In the genomic region with DNA sequence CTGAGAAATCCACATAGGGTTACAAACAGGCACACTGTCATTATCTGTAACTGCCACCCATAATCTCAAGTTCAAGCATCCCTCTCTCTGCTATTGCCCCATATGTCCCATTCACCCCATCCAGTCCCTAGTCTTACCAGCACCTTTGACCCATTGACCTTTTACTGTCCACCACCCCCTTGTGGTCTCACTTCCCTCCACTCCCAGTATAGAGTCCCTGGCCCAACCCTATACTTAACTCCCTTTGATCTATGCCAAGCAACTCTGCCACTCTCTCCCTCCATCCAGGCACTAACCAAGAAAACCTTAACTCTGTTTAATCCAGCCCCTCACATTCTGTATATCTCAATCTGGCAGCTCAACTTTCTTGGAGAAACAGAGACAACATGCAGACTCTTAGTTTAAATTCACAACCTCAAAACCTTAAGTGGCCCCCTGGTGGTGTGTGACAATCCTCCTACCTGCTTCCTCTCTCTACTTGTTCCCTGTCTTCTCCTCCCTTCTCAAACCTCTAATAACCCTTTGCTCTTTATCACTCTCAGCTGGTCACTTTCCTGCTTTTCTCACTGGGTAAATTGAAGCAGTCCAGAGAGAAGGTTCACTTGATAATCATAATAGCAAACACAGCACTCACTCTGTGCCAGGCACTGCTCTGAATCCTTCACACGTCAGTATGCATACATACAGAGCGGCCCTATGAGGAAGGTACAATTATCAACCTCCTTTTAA, we compare ENCODE assay signal across 10 cellular contexts.
DNase-seq lines count a peak whose midpoint lies in the region; ATAC-seq and TF ChIP-seq lines count a peak whose summit lies in the region.
"Had no signal": no experiment of that assay in that cellular context is flagged by ENCODE, and none has a peak within 500 bp of the region (broad histone marks: within the 10 kb centered on the region; RNA-seq: fewer than 3 reads in every experiment).

No MANE protein-coding gene starts in this region.

- H3K4me1 ChIP-seq in mammary epithelial cell (ENCODE audit: insufficient read depth, low read length): peaks cover 9% of the 10 kb centered on the region

- H3K4me1 Mint-ChIP-seq in activated naive CD8-positive, alpha-beta T cell treated with anti-CD3 and anti-CD28 coated beads, Interleukin-2, amount 50 U/mL, for 24 hours: no peaks in the 10 kb centered on the region
- no peaks in the 10 kb centered on the region for H3K4me1 Mint-ChIP-seq in activated naive CD8-positive, alpha-beta T cell treated with anti-CD3 and anti-CD28 coated beads for 36 hours
- no peaks in the 10 kb centered on the region for H3K4me1 Mint-ChIP-seq in stimulated activated naive CD8-positive, alpha-beta T cell treated with anti-CD3 and anti-CD28 coated beads, Interleukin-15, amount 100 ng/mL, for 72 hours

- 100% methylated on average over 2 of the region's 2 CpGs for WGBS in mammary epithelial cell (ENCODE audit: low coverage, missing lambda C conversion rate)

- BruUV-seq in mammary epithelial cell (replicated peaks; lab: Mats Ljungman, UMichigan): no TSS peak

- H3K9me3 Mint-ChIP-seq in activated naive CD8-positive, alpha-beta T cell treated with anti-CD3 and anti-CD28 coated beads, Interleukin-2, amount 50 U/mL, for 24 hours: no peaks in the 10 kb centered on the region
- no peaks in the 10 kb centered on the region for H3K9me3 Mint-ChIP-seq in activated naive CD8-positive, alpha-beta T cell treated with anti-CD3 and anti-CD28 coated beads for 36 hours
- no peaks in the 10 kb centered on the region for H3K9me3 Mint-ChIP-seq in stimulated activated naive CD8-positive, alpha-beta T cell treated with anti-CD3 and anti-CD28 coated beads, Interleukin-15, amount 100 ng/mL, for 72 hours

- H3K27me3 Mint-ChIP-seq in activated naive CD8-positive, alpha-beta T cell treated with anti-CD3 and anti-CD28 coated beads, Interleukin-2, amount 50 U/mL, for 24 hours: no peaks in the 10 kb centered on the region
- H3K27me3 Mint-ChIP-seq in activated naive CD8-positive, alpha-beta T cell treated with anti-CD3 and anti-CD28 coated beads for 36 hours: no peaks in the 10 kb centered on the region
- H3K27me3 Mint-ChIP-seq in stimulated activated naive CD8-positive, alpha-beta T cell treated with anti-CD3 and anti-CD28 coated beads, Interleukin-15, amount 100 ng/mL, for 72 hours: no peaks in the 10 kb centered on the region

- no peaks in the 10 kb centered on the region for H3K27me3 ChIP-seq in mammary epithelial cell (ENCODE audit: insufficient read depth, low read length)
- H3K27me3 ChIP-seq: neutrophil had no signal

- no peak overlapping the region for H3K4me3 Mint-ChIP-seq in activated naive CD8-positive, alpha-beta T cell treated with anti-CD3 and anti-CD28 coated beads, Interleukin-2, amount 50 U/mL, for 24 hours
- no peak overlapping the region for H3K4me3 Mint-ChIP-seq in activated naive CD8-positive, alpha-beta T cell treated with anti-CD3 and anti-CD28 coated beads for 36 hours
- no peak overlapping the region for H3K4me3 Mint-ChIP-seq in stimulated activated naive CD8-positive, alpha-beta T cell treated with anti-CD3 and anti-CD28 coated beads, Interleukin-15, amount 100 ng/mL, for 72 hours

- peaks cover 5% of the 10 kb centered on the region for H3K79me2 ChIP-seq in mammary epithelial cell (ENCODE audit: insufficient read depth, low read length)

- intact Hi-C loops in mammary epithelial cell (cut with micrococcal nuclease): no loop called here

- H3K27ac Mint-ChIP-seq in activated naive CD8-positive, alpha-beta T cell treated with anti-CD3 and anti-CD28 coated beads, Interleukin-2, amount 50 U/mL, for 24 hours: no peak overlapping the region
- H3K27ac Mint-ChIP-seq in activated naive CD8-positive, alpha-beta T cell treated with anti-CD3 and anti-CD28 coated beads for 36 hours: no peak overlapping the region
- H3K27ac Mint-ChIP-seq in stimulated activated naive CD8-positive, alpha-beta T cell treated with anti-CD3 and anti-CD28 coated beads, Interleukin-15, amount 100 ng/mL, for 72 hours: no peak overlapping the region

- H3K9me3 ChIP-seq in mammary epithelial cell (replicated peaks; ENCODE audit: insufficient read depth, low read length): no peaks in the 10 kb centered on the region
- H3K9me3 ChIP-seq: neutrophil had no signal

- H3K9ac ChIP-seq in mammary epithelial cell (ENCODE audit: insufficient read depth, low read length): no peak overlapping the region

- TF ChIP-seq CTCF in NB4 (IDR thresholded peaks at IDR 0.05; ENCODE audit: low read depth, low read length): peak; percentile 34
- TF ChIP-seq CTCF in mammary epithelial cell (conservative IDR thresholded peaks at IDR 0.05 in 1 of 2, IDR thresholded peaks at IDR 0.05 in 1 of 2; ENCODE audit: extremely low read depth in 1 of 2, insufficient read depth in 1 of 2, low read depth in 1 of 2, low read length in 2 of 2): peak; percentile 14 to 31

- no peaks in the 10 kb centered on the region for H4K20me1 ChIP-seq in mammary epithelial cell (ENCODE audit: insufficient read depth, low read length)

- dilution Hi-C loops in mammary epithelial cell (cut with HindIII; ENCODE audit: low sequenced_read_pairs): no loop called here

- H3K36me3 Mint-ChIP-seq in activated naive CD8-positive, alpha-beta T cell treated with anti-CD3 and anti-CD28 coated beads, Interleukin-2, amount 50 U/mL, for 24 hours (ENCODE audit: low read depth): no peaks in the 10 kb centered on the region
- no peaks in the 10 kb centered on the region for H3K36me3 Mint-ChIP-seq in activated naive CD8-positive, alpha-beta T cell treated with anti-CD3 and anti-CD28 coated beads for 36 hours

- no peak overlapping the region for H3K27ac ChIP-seq in mammary epithelial cell (ENCODE audit: insufficient read depth, low read depth, low read length)
- H3K27ac ChIP-seq: neutrophil had no signal

- no peak for ATAC-seq in activated naive CD8-positive, alpha-beta T cell treated with anti-CD3 and anti-CD28 coated beads, Interleukin-2, amount 50 U/mL, for 24 hours
- peak; percentile 62 for ATAC-seq in stimulated activated naive CD8-positive, alpha-beta T cell treated with anti-CD3 and anti-CD28 coated beads, Interleukin-15, amount 100 ng/mL, for 72 hours

- H3K4me2 ChIP-seq in mammary epithelial cell (ENCODE audit: insufficient read depth, low read depth, low read length): no peak overlapping the region

- DNase-seq in activated naive CD8-positive, alpha-beta T cell treated with anti-CD3 and anti-CD28 coated beads, Interleukin-2, amount 50 U/mL, for 24 hours: peak; percentile 12
- no peak for DNase-seq in activated naive CD8-positive, alpha-beta T cell treated with anti-CD3 and anti-CD28 coated beads for 36 hours
- DNase-seq in NB4 (ENCODE audit: low read depth) (peak; percentile 50), mammary epithelial cell (no peak), foreskin melanocyte (no peak), NCI-H2029 (lab: John Stamatoyannopoulos, UW) (no peak), NCI-H1092 treated with DMSO at 0.1 percent for 48 hours (lab: John Stamatoyannopoulos, UW) (no peak)
- DNase-seq in stimulated activated naive CD8-positive, alpha-beta T cell treated with anti-CD3 and anti-CD28 coated beads, Interleukin-15, amount 100 ng/mL, for 72 hours: peak in 1 of 2 donors; percentile 11
- DNase-seq: central memory CD4-positive, alpha-beta T cell had no signal

- in situ Hi-C loops in mammary epithelial cell (cut with MboI; ENCODE audit: low sequenced_read_pairs in 2 of 2): no loop called here

- CTCF ChIA-PET in mammary epithelial cell (lab: Charles Lee; ENCODE audit: low non-redundant PET): no interaction called here

- no peak for TF ChIP-seq POLR2A in NB4 (IDR thresholded peaks at IDR 0.05; ENCODE audit: extremely low read depth, insufficient read length)

- no peak overlapping the region for H2AFZ ChIP-seq in mammary epithelial cell (ENCODE audit: low read depth, low read length)

- H3K4me3 ChIP-seq in NB4 (ENCODE audit: low read depth, low read length): no peak overlapping the region
- no peak overlapping the region for H3K4me3 ChIP-seq in mammary epithelial cell (replicated peaks in 1 of 3; ENCODE audit: insufficient read depth in 1 of 3, low read depth in 2 of 3, low read length in 3 of 3)

- H3K36me3 ChIP-seq in mammary epithelial cell (ENCODE audit: insufficient read depth, low read length): no peaks in the 10 kb centered on the region
- H3K36me3 ChIP-seq: neutrophil had no signal

Comparison
In these comparisons a context has a peak if more than half of its experiments do, and no peak if none do; other contexts are left out.
1. DNase-seq: peak in activated naive CD8-positive, alpha-beta T cell treated with anti-CD3 and anti-CD28 coated beads, Interleukin-2, amount 50 U/mL, for 24 hours (single experiment) and NB4 (single experiment); none in activated naive CD8-positive, alpha-beta T cell treated with anti-CD3 and anti-CD28 coated beads for 36 hours (single experiment), mammary epithelial cell (single experiment), foreskin melanocyte (single experiment), NCI-H2029 (single experiment) and NCI-H1092 treated with DMSO at 0.1 percent for 48 hours (single experiment).